ENCODE assay signal across 18 cellular contexts in genomic region chr10:95209509-95210127, GRCh38. TPM values are rescaled to one million over a fixed set of nuclear protein-coding genes. Genes with fewer than 3 reads are reported as not detected.
DNase-seq lines count a peak whose midpoint lies in the region; ATAC-seq, FAIRE-seq and TF ChIP-seq lines count a peak whose summit lies in the region.
"Had no signal": no experiment of that assay in that cellular context is flagged by ENCODE, and none has a peak within 500 bp of the region (broad histone marks: within the 10 kb centered on the region; RNA-seq: fewer than 3 reads in every experiment).

No MANE protein-coding gene starts in this region.

- H3K27me3 Mint-ChIP-seq in GM23338 (ENCODE audit: insufficient read depth, low read depth, poor library complexity), result no peaks in the 10 kb centered on the region

- no peak overlapping the region for H4K8ac ChIP-seq in neuronal stem cell (ENCODE audit: low read depth, low read length)

- no peaks in the 10 kb centered on the region for H3K79me2 ChIP-seq in GM23338 (replicated peaks; ENCODE audit: insufficient read depth)

- H3K27ac ChIP-seq in GM23338 (ENCODE audit: low read depth), result peak overlapping the region; percentile 82
- no peak overlapping the region for H3K27ac ChIP-seq in neuronal stem cell (replicated peaks; ENCODE audit: low read length)
- H3K27ac ChIP-seq: C4-2B had no signal

- no peaks in the 10 kb centered on the region for H3K9me3 Mint-ChIP-seq in GM23338

- H3K27me3 ChIP-seq in GM23338 (ENCODE audit: insufficient read depth), result no peaks in the 10 kb centered on the region
- no peaks in the 10 kb centered on the region for H3K27me3 ChIP-seq in neuronal stem cell (ENCODE audit: control insufficient read depth in 3 of 3, insufficient read depth in 3 of 3, low read depth in 1 of 3, low read length in 3 of 3)
- H3K27me3 ChIP-seq in H7 (ENCODE audit: control insufficient read depth, insufficient read depth, low read length), result no peaks in the 10 kb centered on the region

- H3K9me3 ChIP-seq in neuronal stem cell (replicated peaks in 1 of 2; ENCODE audit: control insufficient read depth in 2 of 2, insufficient read depth in 1 of 2, low read depth in 1 of 2, low read length in 2 of 2), result no peaks in the 10 kb centered on the region

- WGBS in neuronal stem cell (ENCODE audit: extremely low coverage in 2 of 2, insufficient read length in 2 of 2, insufficient replicate concordance in 1 of 2), 2 donors, result no CpG with 5 or more reads among the region's 6 CpGs

- peaks cover 3% of the 10 kb centered on the region; the same call in 1 of the 2 replicates for H3K9me2 ChIP-seq in GM23338 (ENCODE audit: insufficient read depth)

- H3K4me1 Mint-ChIP-seq in GM23338, result peaks cover 11% of the 10 kb centered on the region

- H3K4me3 ChIP-seq in GM23338 (no peak overlapping the region), neuronal stem cell (ENCODE audit: low read length in 2 of 2) (no peak overlapping the region), H7 (ENCODE audit: insufficient read depth, low read depth, low read length) (no peak overlapping the region)

- no peak overlapping the region for H2AK5ac ChIP-seq in neuronal stem cell (ENCODE audit: low read depth, low read length)

- H3K36me3 ChIP-seq in GM23338 (ENCODE audit: insufficient read depth), result no peaks in the 10 kb centered on the region
- H3K36me3 ChIP-seq in neuronal stem cell (replicated peaks in 1 of 2; ENCODE audit: control insufficient read depth in 2 of 2, insufficient read depth in 2 of 2, low read length in 2 of 2), result no peaks in the 10 kb centered on the region
- H3K36me3 ChIP-seq in H7 (replicated peaks; ENCODE audit: control insufficient read depth, insufficient read depth, low read length), result no peaks in the 10 kb centered on the region

- no peak overlapping the region for H3K4me2 ChIP-seq in GM23338
- no peak overlapping the region for H3K4me2 ChIP-seq in neuronal stem cell (ENCODE audit: insufficient read depth, low read length, poor library complexity, severe bottlenecking)

- H3K36me3 Mint-ChIP-seq in GM23338 (ENCODE audit: low read depth), result peaks cover 17% of the 10 kb centered on the region; the same call in 2 of the 3 replicates

- DNase-seq in GM23338 (ENCODE audit: low spot score) (no peak), RCC 7860 (ENCODE audit: low spot score) (no peak), neuronal stem cell (ENCODE audit: low spot score) (no peak), H7 (no peak), HCEC 1CT (no peak)
- DNase-seq: ACHN, DMS79 treated with DMSO at 0.1 percent for 48 hours, NCI-H187, NCI-H2107, NCI-H2227 treated with DMSO at 0.1 percent for 48 hours, NCI-H774, T-helper 1 cell had no signal

- peak; percentile 86 for FAIRE-seq in RCC 7860 (lab: Jason Lieb, UNC)
- peak; percentile 84 for FAIRE-seq in endometrium (lab: Jason Lieb, UNC)
- FAIRE-seq: HTR-8/SVneo had no signal

- H3K4me3 Mint-ChIP-seq in GM23338, result no peak overlapping the region

- H3K79me1 ChIP-seq in neuronal stem cell (ENCODE audit: low read depth, low read length), result no peaks in the 10 kb centered on the region

- no peak overlapping the region for H2BK5ac ChIP-seq in neuronal stem cell (ENCODE audit: low read length)

- H2AFZ ChIP-seq in GM23338 (no peak overlapping the region; the same call in 1 of the 2 replicates), neuronal stem cell (ENCODE audit: low read length) (peak overlapping the region; percentile 48)

- H2BK12ac ChIP-seq in neuronal stem cell (ENCODE audit: low read length), result no peak overlapping the region

- no peak overlapping the region for H2BK15ac ChIP-seq in neuronal stem cell (ENCODE audit: low read length)

- no peaks in the 10 kb centered on the region for H4K20me1 ChIP-seq in GM23338 (replicated peaks; ENCODE audit: insufficient read depth)

- no peak overlapping the region for H2BK120ac ChIP-seq in neuronal stem cell (ENCODE audit: low read depth, low read length)

- H3K9ac ChIP-seq in neuronal stem cell (ENCODE audit: low read depth, low read length, poor library complexity), result no peak overlapping the region

- no peak overlapping the region for H3K23ac ChIP-seq in neuronal stem cell (ENCODE audit: low read depth, low read length, poor library complexity)

- H3K14ac ChIP-seq in neuronal stem cell (ENCODE audit: low read length), result no peak overlapping the region

- no peak overlapping the region for H3K4ac ChIP-seq in neuronal stem cell (ENCODE audit: low read length)

- H3K18ac ChIP-seq in neuronal stem cell (ENCODE audit: low read length), result no peak overlapping the region

- H3K4me1 ChIP-seq in GM23338 (ENCODE audit: insufficient read depth) (peaks cover 4% of the 10 kb centered on the region), neuronal stem cell (ENCODE audit: control insufficient read depth in 2 of 2, insufficient read depth in 1 of 2, low read depth in 1 of 2, low read length in 2 of 2) (peaks cover 0 to 1% of the 10 kb centered on the region in 2 donors)

- peak overlapping the region; percentile 74; the same call in 1 of the 2 replicates for H3K27ac Mint-ChIP-seq in GM23338

- no peak for TF ChIP-seq CTCF in GM23338 (conservative IDR thresholded peaks at IDR 0.05; ENCODE audit: low read depth in 2 of 2)

- H3F3A ChIP-seq in GM23338 (replicated peaks; ENCODE audit: low read depth), result no peaks in the 10 kb centered on the region

- no peak for ATAC-seq in GM23338
- ATAC-seq in HG03521 (IDR thresholded peaks at IDR 0.05; ENCODE audit: unreplicated experiment), result no peak
- ATAC-seq in HG02981 (IDR thresholded peaks at IDR 0.05; ENCODE audit: unreplicated experiment), result no peak

- no peak overlapping the region for H4K91ac ChIP-seq in neuronal stem cell (ENCODE audit: low read depth, low read length, poor library complexity)

TF ChIP-seq in GM23338, 12 proteins besides CTCF, POLR2A, EP300 and RAD21 (continues in another document):
- no peak for TF ChIP-seq EZH2 (IDR thresholded peaks at IDR 0.05; ENCODE audit: low read depth, unreplicated experiment)
- TF ChIP-seq ZNF331 (CRISPR knock-in tag; IDR thresholded peaks at IDR 0.05; ENCODE audit: low read depth), result no peak
- TF ChIP-seq STAT1 (IDR thresholded peaks at IDR 0.05; ENCODE audit: unreplicated experiment), result no peak
- TF ChIP-seq CREB1 (CRISPR knock-in tag; IDR thresholded peaks at IDR 0.05; ENCODE audit: low read depth), result no peak
- TF ChIP-seq EZH2phosphoT487 (IDR thresholded peaks at IDR 0.05; ENCODE audit: unreplicated experiment), result no peak
- no peak for TF ChIP-seq ZNF114 (CRISPR knock-in tag; IDR thresholded peaks at IDR 0.05)
- TF ChIP-seq POLR2AphosphoS5 (IDR thresholded peaks at IDR 0.05; ENCODE audit: low read depth), result no peak
- TF ChIP-seq JUNB (IDR thresholded peaks at IDR 0.05; ENCODE audit: unreplicated experiment), result no peak

RNA-seq across cellular contexts. Expression of gene ACSM6, which starts 15.6 kb away (rescaled TPM):
- total RNA-seq in GM23338 (2014; rRNA removed; shearing (Covaris generic)), result not detected in 2 replicates
- 0.65 and 0.90 TPM in 2 replicates for polyA plus RNA-seq in GM23338 (2016; fragmentation: Nextera tagmentation; extraction: Ambion mirVana)
- 0.03 TPM for polyA plus RNA-seq in neuronal stem cell (2013, experiment 1 of 2)
- not detected for polyA plus RNA-seq in neuronal stem cell (2013, experiment 2 of 2)
- total RNA-seq in H7 (2014; rRNA removed; shearing (Covaris generic)), result not detected in 2 replicates
- total RNA-seq: H4 had no signal
